Comparison of ENCODE assay signal across 12 cellular contexts in the genomic region with DNA sequence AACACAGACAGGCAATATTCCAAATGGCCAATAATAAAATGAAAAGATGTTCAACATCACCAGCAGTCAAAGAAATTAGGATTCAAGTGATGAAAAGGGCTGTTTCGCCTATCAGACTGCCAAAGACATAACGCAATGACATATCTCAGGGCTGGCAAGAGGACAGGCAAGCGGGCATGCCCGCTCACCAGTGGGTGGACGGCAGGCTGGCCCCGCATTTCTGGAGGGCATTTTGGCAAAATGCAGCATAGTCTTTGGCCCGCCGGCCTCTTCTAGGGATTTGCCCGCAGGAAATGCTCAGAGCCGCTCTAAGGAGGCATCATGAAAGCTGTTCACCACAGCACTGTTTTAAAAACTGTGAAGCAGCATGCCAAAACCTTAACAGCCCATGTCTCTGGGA. TPM values are rescaled to one million over a fixed set of nuclear protein-coding genes. Genes with fewer than 3 reads are reported as not detected.
DNase-seq lines count a peak whose midpoint lies in the region; TF ChIP-seq lines count a peak whose summit lies in the region.
"Had no signal": no experiment of that assay in that cellular context is flagged by ENCODE, and none has a peak within 500 bp of the region (broad histone marks: within the 10 kb centered on the region; RNA-seq: fewer than 3 reads in every experiment).

No MANE protein-coding gene starts in this region.

- no peak for TF ChIP-seq POLR2A in suprapubic skin (IDR thresholded peaks at IDR 0.05)

- H3K4me3 ChIP-seq in MM.1S (ENCODE audit: low read length), result no peak overlapping the region
- peak overlapping the region in 44 of 59 donors; percentile 5 to 84 (median 66) for H3K4me3 ChIP-seq in dorsolateral prefrontal cortex
- no peak overlapping the region for H3K4me3 ChIP-seq in osteoblast (ENCODE audit: insufficient read depth, low read length)
- no peak overlapping the region for H3K4me3 ChIP-seq in suprapubic skin

- peaks cover 20% of the 10 kb centered on the region for H3F3A ChIP-seq in MM.1S (ENCODE audit: insufficient read depth, low read length)

- 69% methylated on average over 10 of the region's 10 CpGs for WGBS in suprapubic skin

- peaks cover 4% of the 10 kb centered on the region for H3K4me1 Mint-ChIP-seq in activated T-cell treated with anti-CD3 and anti-CD28 coated beads, Interleukin-2, amount 50 U/mL, for 24 hours (ENCODE audit: low read depth)

- DNase-seq in activated T-cell treated with anti-CD3 and anti-CD28 coated beads, Interleukin-2, amount 50 U/mL, for 24 hours, result no peak
- no peak for DNase-seq in activated T-cell treated with anti-CD3 and anti-CD28 coated beads, Interleukin-2, amount 50 U/mL, for 1 hour
- DNase-seq in MM.1S (no peak), dorsolateral prefrontal cortex (peak in 1 of 10 donors; percentile 27), osteoblast (ENCODE audit: insufficient read length, low spot score, missing footprints) (peak; percentile 54), suprapubic skin (ENCODE audit: low spot score in 2 of 2) (no peak), NCI-H2227 treated with DMSO at 0.1 percent for 48 hours (lab: John Stamatoyannopoulos, UW) (no peak), activated gamma-delta T cell (lab: John Stamatoyannopoulos, UW) (no peak)
- DNase-seq: activated CD8-positive, alpha-beta memory T cell treated with anti-CD3 and anti-CD28 coated beads, Interleukin-2, amount 50 U/mL, for 4 hours; stimulated activated CD4-positive, alpha-beta T cell treated with anti-CD3 and anti-CD28 coated beads, Interleukin-15, amount 100 ng/mL, for 24 hours had no signal

- H3K9ac ChIP-seq in MM.1S (ENCODE audit: low read length), result no peak overlapping the region

- no peaks in the 10 kb centered on the region for H3K9me3 ChIP-seq in MM.1S (replicated peaks; ENCODE audit: insufficient read depth, low read length)
- no peaks in the 10 kb centered on the region for H3K9me3 ChIP-seq in osteoblast (ENCODE audit: low read depth, low read length)
- H3K9me3 ChIP-seq in suprapubic skin, result no peaks in the 10 kb centered on the region
- H3K9me3 ChIP-seq: breast epithelium had no signal

- 0 out of 2 replicates have a peak, but pooled peaks cover 6% of the 10 kb centered on the region for H3K4me1 ChIP-seq in MM.1S (ENCODE audit: low read length)
- H3K4me1 ChIP-seq in osteoblast (ENCODE audit: insufficient read depth, low read length), result peaks cover 8% of the 10 kb centered on the region
- H3K4me1 ChIP-seq in suprapubic skin, result peaks cover 15% of the 10 kb centered on the region

- no peaks in the 10 kb centered on the region for H3K9me2 ChIP-seq in MM.1S (replicated peaks; ENCODE audit: insufficient read depth, low read length)

- no peak for TF ChIP-seq EP300 in suprapubic skin (IDR thresholded peaks at IDR 0.05)

- H3K9me3 Mint-ChIP-seq in activated T-cell treated with anti-CD3 and anti-CD28 coated beads, Interleukin-2, amount 50 U/mL, for 24 hours, result no peaks in the 10 kb centered on the region

- no peak overlapping the region for H3K27ac Mint-ChIP-seq in activated T-cell treated with anti-CD3 and anti-CD28 coated beads, Interleukin-2, amount 50 U/mL, for 24 hours

- peaks cover 5% of the 10 kb centered on the region; the same call in 1 of the 2 replicates for H3K79me2 ChIP-seq in MM.1S (ENCODE audit: low read length)
- no peaks in the 10 kb centered on the region for H3K79me2 ChIP-seq in osteoblast (ENCODE audit: insufficient read depth, low read length)

- H3K27me3 Mint-ChIP-seq in activated T-cell treated with anti-CD3 and anti-CD28 coated beads, Interleukin-2, amount 50 U/mL, for 24 hours, result peaks cover 68% of the 10 kb centered on the region

- H2AFZ ChIP-seq in MM.1S (ENCODE audit: low read length) (no peak overlapping the region), osteoblast (ENCODE audit: low read length) (no peak overlapping the region)

- H3K27ac ChIP-seq in MM.1S (ENCODE audit: low read length), result no peak overlapping the region
- peak overlapping the region in 27 of 59 donors; percentile 1 to 85 (median 61) for H3K27ac ChIP-seq in dorsolateral prefrontal cortex
- H3K27ac ChIP-seq in osteoblast (ENCODE audit: low read depth, low read length), result no peak overlapping the region
- no peak overlapping the region for H3K27ac ChIP-seq in suprapubic skin

- H3K36me3 Mint-ChIP-seq in activated T-cell treated with anti-CD3 and anti-CD28 coated beads, Interleukin-2, amount 50 U/mL, for 24 hours (ENCODE audit: low read depth), result no peaks in the 10 kb centered on the region

- H3K27me3 ChIP-seq in MM.1S (replicated peaks; ENCODE audit: insufficient read depth, low read length) (peaks cover 18% of the 10 kb centered on the region), dorsolateral prefrontal cortex (no peaks in the 10 kb centered on the region), osteoblast (ENCODE audit: insufficient read depth, low read length) (no peaks in the 10 kb centered on the region), suprapubic skin (no peaks in the 10 kb centered on the region)
- H3K27me3 ChIP-seq: breast epithelium had no signal

- H4K20me1 ChIP-seq in MM.1S (ENCODE audit: insufficient read depth, low read length), result no peaks in the 10 kb centered on the region
- peaks cover 7% of the 10 kb centered on the region for H4K20me1 ChIP-seq in osteoblast (ENCODE audit: insufficient read depth, low read length)

- H3K36me3 ChIP-seq in MM.1S (replicated peaks; ENCODE audit: insufficient read depth, low read length), result no peaks in the 10 kb centered on the region
- H3K36me3 ChIP-seq in osteoblast (ENCODE audit: insufficient read depth, low read length), result no peaks in the 10 kb centered on the region
- H3K36me3 ChIP-seq in suprapubic skin, result no peaks in the 10 kb centered on the region
- H3K36me3 ChIP-seq: breast epithelium had no signal

- intact Hi-C loops in dorsolateral prefrontal cortex (cut with DNase I), result loop anchor here (2.0 to 5.0 kb wide), 2 partner anchors 21 to 391 kb away; a partner anchor contains a TSS

- H3K4me3 Mint-ChIP-seq in activated T-cell treated with anti-CD3 and anti-CD28 coated beads, Interleukin-2, amount 50 U/mL, for 24 hours, result peak overlapping the region; percentile 78

- TF ChIP-seq CTCF in MM.1S (IDR thresholded peaks at IDR 0.05; ENCODE audit: low read length) (no peak), dorsolateral prefrontal cortex (IDR thresholded peaks at IDR 0.05 in 54 of 56, conservative IDR thresholded peaks at IDR 0.05 in 2 of 56; ENCODE audit: low read depth in 1 of 56, partially characterized antibody in 56 of 56) (no peak), osteoblast (IDR thresholded peaks at IDR 0.05; ENCODE audit: extremely low read depth, low read depth, low read length) (no peak), suprapubic skin (IDR thresholded peaks at IDR 0.05) (no peak)

- H3K4me2 ChIP-seq in MM.1S (ENCODE audit: low read depth, low read length) (peak overlapping the region; percentile 68; the same call in 1 of the 2 replicates), osteoblast (ENCODE audit: insufficient read depth, low read length) (no peak overlapping the region)

RNA-seq across cellular contexts. Expression of a gene that starts 1.4 kb away (rescaled TPM):
- 10 to 100 TPM; 14.1 to 39.3 (median 24.1) TPM for total RNA-seq in dorsolateral prefrontal cortex
- total RNA-seq in osteoblast, result 9.4 and 10.5 TPM in 2 replicates
- 10 to 100 TPM in 2 of 4 donors, 1 to 10 TPM in 2; 6.2 to 11.0 (median 9.0) TPM for total RNA-seq in suprapubic skin

RNA-seq across cellular contexts. Expression of a gene that starts 22.3 kb away (rescaled TPM):
- 10 to 100 TPM; 19.8 to 41.3 (median 28.2) TPM for total RNA-seq in dorsolateral prefrontal cortex
- 13.0 and 18.3 TPM in 2 replicates for total RNA-seq in osteoblast
- 10 to 100 TPM; 51.5 to 61.7 (median 55.1) TPM for total RNA-seq in suprapubic skin

RNA-seq across cellular contexts. Expression of a gene that starts 43.0 kb away (rescaled TPM):
- total RNA-seq in dorsolateral prefrontal cortex, result 1 to 10 TPM in 11 of 120 experiments, under 1 TPM in 13, not detected in 96; 0.63 to 2.8 (median 0.97) TPM
- not detected in 2 replicates for total RNA-seq in osteoblast
- total RNA-seq in suprapubic skin, result not detected
- total RNA-seq: breast epithelium, lower leg skin had no signal

Comparison
In these comparisons a context has a peak if more than half of its experiments do, and no peak if none do; other contexts are left out.
1. H3K4me3 ChIP-seq: peak in dorsolateral prefrontal cortex (44 of 59); none in MM.1S (single experiment), osteoblast (single experiment) and suprapubic skin (single experiment).